In the genomic region with DNA sequence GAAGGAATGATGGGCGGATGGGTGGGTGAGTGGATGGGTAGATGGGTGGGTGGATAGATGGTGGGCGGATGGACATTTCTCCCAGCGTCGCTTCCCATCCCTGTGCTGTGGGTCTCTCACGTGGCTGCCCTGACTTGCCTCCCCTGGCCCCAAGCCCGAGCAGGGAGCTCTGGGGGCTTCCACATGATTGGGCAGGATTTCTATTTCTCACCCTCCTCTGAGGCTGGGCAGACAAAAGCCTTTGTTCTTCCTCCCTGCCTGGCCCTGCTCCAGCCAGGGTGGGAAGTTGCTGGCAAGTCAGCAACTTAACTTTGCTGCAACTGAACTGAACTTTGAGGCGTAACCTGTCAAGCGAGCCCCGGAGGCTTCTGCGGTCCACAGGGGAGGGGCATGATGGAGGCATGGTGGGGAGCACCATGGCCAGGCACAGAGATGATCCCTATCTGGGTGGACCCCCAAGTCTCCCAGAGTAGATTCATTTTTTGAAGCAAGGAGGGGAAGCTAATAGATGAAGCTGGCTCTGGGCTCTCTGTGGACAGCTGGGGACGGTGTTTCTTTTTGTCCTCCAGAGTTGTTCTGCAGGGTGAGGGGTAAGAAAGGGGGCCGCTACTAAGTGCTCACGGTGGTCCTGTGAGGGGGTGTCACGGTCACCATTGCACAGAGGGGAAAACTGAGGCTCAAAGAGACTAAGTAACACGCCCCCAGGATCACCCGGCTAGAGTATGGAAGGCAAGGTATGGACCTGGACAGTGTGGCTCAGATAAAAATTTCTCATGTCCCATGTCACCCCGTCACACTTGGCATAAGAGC, we compare ENCODE assay signal across 15 cellular contexts.
A peak's percentile ranks its signal among the peaks of the same experiment; 100 is the strongest.
DNase-seq lines count a peak whose midpoint lies in the region; ATAC-seq and TF ChIP-seq lines count a peak whose summit lies in the region.
"Had no signal": no experiment of that assay in that cellular context is flagged by ENCODE, and none has a peak within 500 bp of the region (broad histone marks: within the 10 kb centered on the region; RNA-seq: fewer than 3 reads in every experiment).

No MANE protein-coding gene starts in this region.

- H3K36me3 ChIP-seq in prostate gland = no peaks in the 10 kb centered on the region
- H3K36me3 ChIP-seq in upper lobe of right lung = no peaks in the 10 kb centered on the region
- H3K36me3 ChIP-seq: right atrium auricular region had no signal

- no peak for TF ChIP-seq CTCF in RWPE1 (conservative IDR thresholded peaks at IDR 0.05; ENCODE audit: low read depth)
- no peak for TF ChIP-seq CTCF in fibroblast of pulmonary artery (IDR thresholded peaks at IDR 0.05; ENCODE audit: low read length, missing control alignments)
- no peak for TF ChIP-seq CTCF in prostate gland (IDR thresholded peaks at IDR 0.05)
- no peak for TF ChIP-seq CTCF in upper lobe of right lung (IDR thresholded peaks at IDR 0.05)

- no peaks in the 10 kb centered on the region for H3K4me1 ChIP-seq in prostate gland (replicated peaks)
- H3K4me1 ChIP-seq in upper lobe of right lung = peaks cover 9% of the 10 kb centered on the region
- H3K4me1 ChIP-seq: right atrium auricular region had no signal

- H3K4me3 ChIP-seq in fibroblast of pulmonary artery (replicated peaks; ENCODE audit: low read depth, low read length) (no peak overlapping the region), prostate gland (no peak overlapping the region), upper lobe of right lung (no peak overlapping the region)
- H3K4me3 ChIP-seq: right atrium auricular region had no signal

- 41% methylated on average over 17 of the region's 17 CpGs for WGBS in prostate gland

- POLR2A ChIA-PET in RWPE1 (lab: Yijun Ruan, JAX; ENCODE audit: low non-redundant PET) = no interaction called here

- H3K27me3 ChIP-seq in prostate gland (replicated peaks; ENCODE audit: insufficient read depth) = no peaks in the 10 kb centered on the region
- H3K27me3 ChIP-seq in upper lobe of right lung = no peaks in the 10 kb centered on the region
- H3K27me3 ChIP-seq: right atrium auricular region had no signal

- intact Hi-C loops in prostate gland (cut with DNase I) = no loop called here
- intact Hi-C loops in upper lobe of right lung (cut with DNase I) = no loop called here

- TF ChIP-seq POLR2A in prostate gland (IDR thresholded peaks at IDR 0.05) = no peak

- ATAC-seq in GM19023 (IDR thresholded peaks at IDR 0.05; ENCODE audit: unreplicated experiment) (no peak), HG03039 (IDR thresholded peaks at IDR 0.05; ENCODE audit: unreplicated experiment) (no peak), upper lobe of right lung (no peak)
- ATAC-seq: naive thymus-derived CD4-positive, alpha-beta T cell had no signal

- H3K27ac ChIP-seq in RWPE1 (peak overlapping the region; percentile 63), prostate gland (peak overlapping the region in 1 of 2 donors; percentile 8), upper lobe of right lung (no peak overlapping the region)
- H3K27ac ChIP-seq: right atrium auricular region had no signal

- no peaks in the 10 kb centered on the region for H3K9me3 ChIP-seq in prostate gland
- H3K9me3 ChIP-seq in upper lobe of right lung = no peaks in the 10 kb centered on the region
- H3K9me3 ChIP-seq: right atrium auricular region had no signal

- DNase-seq in COLO829 (ENCODE audit: low spot score) = peak; percentile 48
- no peak for DNase-seq in RWPE1 (ENCODE audit: low spot score)
- DNase-seq in fibroblast of pulmonary artery (ENCODE audit: low read depth) = peak; percentile 56
- DNase-seq in prostate gland (ENCODE audit: low spot score) = peak; percentile 36
- no peak for DNase-seq in stimulated activated naive CD4-positive, alpha-beta T cell (lab: John Stamatoyannopoulos, UW)
- no peak for DNase-seq in upper lobe of right lung
- DNase-seq: activated CD4-positive, alpha-beta T cell treated with anti-CD3 and anti-CD28 coated beads, Interleukin-2, amount 10 ng/mL, durations not matched to agents 7 days and 5 days; activated naive CD4-positive, alpha-beta T cell treated with anti-CD3 and anti-CD28 coated beads, Interleukin-2, amount 10 ng/mL, durations not matched to agents 7 days and 5 days; naive thymus-derived CD4-positive, alpha-beta T cell; NCI-H524; PC-3; stimulated activated CD4-positive, alpha-beta T cell treated with anti-CD3 and anti-CD28 coated beads, Interleukin-1b, Interleukin-23, amount 100 ng/mL, for 48 hours had no signal

- CTCF ChIA-PET in RWPE1 (lab: Yijun Ruan, JAX) = no interaction called here

Comparison
In these comparisons a context has a peak if more than half of its experiments do, and no peak if none do; other contexts are left out.
1. DNase-seq: peak in COLO829 (single experiment), fibroblast of pulmonary artery (single experiment) and prostate gland (single experiment); none in RWPE1 (single experiment), stimulated activated naive CD4-positive, alpha-beta T cell (0 of 6) and upper lobe of right lung (single experiment).